24 cellular contexts compared by ENCODE assay signal in the genomic region with DNA sequence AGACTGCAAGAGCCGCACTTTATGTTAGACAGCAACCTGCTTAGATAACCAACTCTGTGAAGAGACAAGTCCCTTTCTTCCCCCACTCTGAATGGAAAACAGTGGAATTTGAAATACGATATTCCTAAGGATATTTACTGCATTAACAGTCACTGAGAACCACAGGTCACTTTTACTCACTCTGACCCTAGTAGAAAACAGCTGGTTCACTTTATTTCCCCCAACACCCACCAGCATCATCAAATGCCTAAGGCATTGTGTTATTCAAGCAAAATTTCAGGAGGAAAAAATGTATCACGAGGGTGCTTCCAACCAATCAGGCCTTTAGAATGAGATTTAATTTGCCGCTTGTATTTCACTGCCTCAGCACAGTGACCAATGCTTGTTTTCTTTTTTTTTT.
DNase-seq lines count a peak whose midpoint lies in the region; ATAC-seq and TF ChIP-seq lines count a peak whose summit lies in the region.
"Had no signal": no experiment of that assay in that cellular context is flagged by ENCODE, and none has a peak within 500 bp of the region (broad histone marks: within the 10 kb centered on the region; RNA-seq: fewer than 3 reads in every experiment).

No MANE protein-coding gene starts in this region.

- H3K4ac ChIP-seq in neuronal stem cell (ENCODE audit: low read length) = no peak overlapping the region

- no peak overlapping the region for H3K14ac ChIP-seq in neuronal stem cell (ENCODE audit: low read length)

- H3K79me1 ChIP-seq in neuronal stem cell (ENCODE audit: low read depth, low read length) = no peaks in the 10 kb centered on the region

- no peak overlapping the region for H2BK5ac ChIP-seq in neuronal stem cell (ENCODE audit: low read length)

- no peak overlapping the region for H2AFZ ChIP-seq in neuronal stem cell (ENCODE audit: low read length)

- H2BK120ac ChIP-seq in neuronal stem cell (ENCODE audit: low read depth, low read length) = no peak overlapping the region

- ATAC-seq in HG03097 (IDR thresholded peaks at IDR 0.05; ENCODE audit: low FRiP score, unreplicated experiment) (no peak), foreskin keratinocyte (no peak)
- ATAC-seq: esophagus mucosa, T-helper 17 cell had no signal

- no peak overlapping the region for H3K4me3 ChIP-seq in H7 (ENCODE audit: insufficient read depth, low read depth, low read length)
- no peak overlapping the region for H3K4me3 ChIP-seq in neuronal stem cell (ENCODE audit: low read length in 2 of 2)
- H3K4me3 ChIP-seq: spleen, thyroid gland had no signal

- TF ChIP-seq CTCF in foreskin keratinocyte (conservative IDR thresholded peaks at IDR 0.05) = no peak

- H3K27ac ChIP-seq in neuronal stem cell (replicated peaks; ENCODE audit: low read length) = peak overlapping the region; percentile 92
- no peak overlapping the region for H3K27ac ChIP-seq in foreskin keratinocyte
- H3K27ac ChIP-seq: spleen, thyroid gland had no signal

- no CpG with 5 or more reads among the region's 4 CpGs for WGBS in neuronal stem cell (ENCODE audit: extremely low coverage in 2 of 2, insufficient read length in 2 of 2, insufficient replicate concordance in 1 of 2), 2 donors

- H3K4me1 ChIP-seq in neuronal stem cell (ENCODE audit: control insufficient read depth in 2 of 2, insufficient read depth in 1 of 2, low read depth in 1 of 2, low read length in 2 of 2) (peaks cover 0 to 7% of the 10 kb centered on the region in 2 donors), foreskin keratinocyte (no peaks in the 10 kb centered on the region)
- H3K4me1 ChIP-seq: spleen had no signal

- no peaks in the 10 kb centered on the region for H3K27me3 ChIP-seq in H7 (ENCODE audit: control insufficient read depth, insufficient read depth, low read length)
- no peaks in the 10 kb centered on the region for H3K27me3 ChIP-seq in neuronal stem cell (ENCODE audit: control insufficient read depth in 3 of 3, insufficient read depth in 3 of 3, low read depth in 1 of 3, low read length in 3 of 3)
- no peaks in the 10 kb centered on the region for H3K27me3 ChIP-seq in foreskin keratinocyte
- H3K27me3 ChIP-seq: spleen, thyroid gland had no signal

- H3K23ac ChIP-seq in neuronal stem cell (ENCODE audit: low read depth, low read length, poor library complexity) = no peak overlapping the region

- no peaks in the 10 kb centered on the region for H3K9me3 ChIP-seq in neuronal stem cell (replicated peaks in 1 of 2; ENCODE audit: control insufficient read depth in 2 of 2, insufficient read depth in 1 of 2, low read depth in 1 of 2, low read length in 2 of 2)
- H3K9me3 ChIP-seq: spleen, thyroid gland had no signal

- DNase-seq in H7 (peak; percentile 8), NCI-H774 (lab: John Stamatoyannopoulos, UW) (peak; percentile 25), dedifferentiated amniotic fluid mesenchymal stem cell (ENCODE audit: extremely low spot score) (peak; percentile 24), neuronal stem cell (ENCODE audit: low spot score) (peak; percentile 50), RPMI8226 (no peak), foreskin keratinocyte (no peak)
- DNase-seq: activated CD4-positive, alpha-beta T cell treated with anti-CD3 and anti-CD28 coated beads for 4 hours; activated naive CD4-positive, alpha-beta T cell treated with anti-CD3 and anti-CD28 coated beads, Interleukin-2, amount 10 ng/mL, durations not matched to agents 7 days and 5 days; activated T-cell treated with anti-CD3 and anti-CD28 coated beads, Interleukin-2, amount 50 U/mL, for 48 hours; anterior cingulate cortex; CD8-positive, alpha-beta memory T cell; DMS53; effector CD4-positive, alpha-beta T cell; GF-D8; Karpas-422; kidney glomerular epithelial cell; NCI-H2029; SIG-M5; spleen; stimulated activated CD4-positive, alpha-beta T cell treated with anti-CD3 and anti-CD28 coated beads, Interleukin-4, amount 100 ng/mL, for 24 hours; T-helper 17 cell; thyroid gland had no signal

- H2AK5ac ChIP-seq in neuronal stem cell (ENCODE audit: low read depth, low read length) = no peak overlapping the region

- no peaks in the 10 kb centered on the region for H3K36me3 ChIP-seq in H7 (replicated peaks; ENCODE audit: control insufficient read depth, insufficient read depth, low read length)
- H3K36me3 ChIP-seq in neuronal stem cell (replicated peaks in 1 of 2; ENCODE audit: control insufficient read depth in 2 of 2, insufficient read depth in 2 of 2, low read length in 2 of 2) = no peaks in the 10 kb centered on the region
- H3K36me3 ChIP-seq: spleen, thyroid gland had no signal

- H4K91ac ChIP-seq in neuronal stem cell (ENCODE audit: low read depth, low read length, poor library complexity) = no peak overlapping the region

- no peak overlapping the region for H3K18ac ChIP-seq in neuronal stem cell (ENCODE audit: low read length)

- H3K9ac ChIP-seq in neuronal stem cell (ENCODE audit: low read depth, low read length, poor library complexity) = no peak overlapping the region

- no peak overlapping the region for H2BK15ac ChIP-seq in neuronal stem cell (ENCODE audit: low read length)

- no peak overlapping the region for H3K4me2 ChIP-seq in neuronal stem cell (ENCODE audit: insufficient read depth, low read length, poor library complexity, severe bottlenecking)

- no peak overlapping the region for H4K8ac ChIP-seq in neuronal stem cell (ENCODE audit: low read depth, low read length)

- no peak overlapping the region for H2BK12ac ChIP-seq in neuronal stem cell (ENCODE audit: low read length)

Comparison
In these comparisons a context has a peak if more than half of its experiments do, and no peak if none do; other contexts are left out.
1. DNase-seq: peak in H7 (single experiment), NCI-H774 (single experiment), dedifferentiated amniotic fluid mesenchymal stem cell (single experiment) and neuronal stem cell (single experiment); none in RPMI8226 (single experiment) and foreskin keratinocyte (0 of 2).